In the genomic region with DNA sequence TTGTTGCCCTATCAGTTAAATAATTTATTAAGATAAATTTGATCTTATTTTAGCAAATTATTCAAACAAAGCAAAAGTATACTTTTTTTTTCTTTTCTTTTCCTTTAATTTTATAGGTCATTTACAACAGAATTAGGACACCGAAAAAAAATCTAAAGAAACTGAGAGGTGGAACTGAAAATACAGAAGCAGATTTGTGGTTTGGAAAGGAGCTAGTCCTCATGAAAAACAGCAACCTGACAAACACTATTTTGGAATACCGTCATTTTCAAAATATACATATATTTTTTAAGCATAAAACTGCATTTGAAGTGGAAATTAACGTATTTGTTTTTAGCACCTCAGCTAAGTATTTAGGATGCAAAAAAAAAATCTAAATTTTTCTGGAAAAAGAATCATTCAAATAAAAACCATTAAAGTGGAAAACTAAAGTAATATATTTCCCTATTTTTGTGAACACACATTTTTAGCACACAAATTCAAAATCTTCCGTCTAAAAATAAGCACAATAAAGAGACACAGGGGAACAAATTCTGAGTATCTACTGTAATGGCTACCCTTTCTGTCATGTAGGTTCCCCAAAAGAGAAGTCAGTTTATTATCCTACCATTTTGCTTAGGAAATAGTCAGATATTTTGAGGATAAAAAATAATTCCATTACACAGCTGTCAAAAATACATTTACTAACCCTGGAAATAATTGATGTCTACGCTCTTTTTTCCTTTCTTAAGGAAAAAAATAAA, we compare ENCODE assay signal across 11 cellular contexts. TPM values are rescaled to one million over a fixed set of nuclear protein-coding genes. Genes with fewer than 3 reads are reported as not detected.
DNase-seq lines count a peak whose midpoint lies in the region; ATAC-seq and TF ChIP-seq lines count a peak whose summit lies in the region.
"Had no signal": no experiment of that assay in that cellular context is flagged by ENCODE, and none has a peak within 500 bp of the region (broad histone marks: within the 10 kb centered on the region; RNA-seq: fewer than 3 reads in every experiment).

No MANE protein-coding gene starts in this region.

- H3K27ac ChIP-seq in cardiac muscle cell (no peak overlapping the region), right atrium auricular region (no peak overlapping the region), PC-3 (ENCODE audit: low read length) (no peak overlapping the region), esophagus muscularis mucosa (replicated peaks in 1 of 4) (no peak overlapping the region), aorta (ENCODE audit: low read depth in 1 of 2, low read length in 2 of 2) (no peak overlapping the region)
- H3K27ac ChIP-seq: SJSA1 had no signal

- no peaks in the 10 kb centered on the region for H3K9me2 ChIP-seq in PC-3 (replicated peaks; ENCODE audit: low read length)

- H3K79me2 ChIP-seq in PC-3 (ENCODE audit: low read length) = peaks cover 40% of the 10 kb centered on the region

- no peak for TF ChIP-seq POLR2A in esophagus muscularis mucosa (IDR thresholded peaks at IDR 0.05; ENCODE audit: low read depth)

- 64% methylated on average over 5 of the region's 5 CpGs for WGBS in esophagus muscularis mucosa
- WGBS in aorta, 2 donors = 65 to 67% methylated on average over 5 of the region's 5 CpGs

- H3K27me3 ChIP-seq in cardiac muscle cell (no peaks in the 10 kb centered on the region), right atrium auricular region (no peaks in the 10 kb centered on the region), PC-3 (ENCODE audit: low read length) (no peaks in the 10 kb centered on the region), esophagus muscularis mucosa (no peaks in the 10 kb centered on the region), aorta (ENCODE audit: control insufficient read depth in 1 of 2, insufficient read depth in 2 of 2, low read length in 1 of 2) (no peaks in the 10 kb centered on the region)
- H3K27me3 ChIP-seq: SJSA1 had no signal

- no peak for TF ChIP-seq EP300 in esophagus muscularis mucosa (IDR thresholded peaks at IDR 0.05)

- H3K9ac ChIP-seq in PC-3 (ENCODE audit: low read length) = no peak overlapping the region

- BruUV-seq in PC-3 (replicated peaks; lab: Mats Ljungman, UMichigan) = no TSS peak

- H3F3A ChIP-seq in PC-3 (ENCODE audit: low read length, unreplicated experiment) = no peaks in the 10 kb centered on the region

- H3K9me3 ChIP-seq in cardiac muscle cell (ENCODE audit: low read depth) = no peaks in the 10 kb centered on the region
- H3K9me3 ChIP-seq in right atrium auricular region = no peaks in the 10 kb centered on the region
- no peaks in the 10 kb centered on the region for H3K9me3 ChIP-seq in PC-3 (ENCODE audit: low read length)
- H3K9me3 ChIP-seq in esophagus muscularis mucosa = no peaks in the 10 kb centered on the region
- H3K9me3 ChIP-seq in aorta (ENCODE audit: control insufficient read depth, low read length) = no peaks in the 10 kb centered on the region
- H3K9me3 ChIP-seq: SJSA1 had no signal

- no peak overlapping the region for H2AFZ ChIP-seq in PC-3 (ENCODE audit: low read length)

- H3K4me1 ChIP-seq in cardiac muscle cell (ENCODE audit: low read depth) (peaks cover 21% of the 10 kb centered on the region), right atrium auricular region (peaks cover 0 to 12% of the 10 kb centered on the region in 2 donors), PC-3 (ENCODE audit: insufficient read depth, low read length) (peaks cover 15% of the 10 kb centered on the region), esophagus muscularis mucosa (peaks cover 5 to 34% (median 23%) of the 10 kb centered on the region in 4 donors), aorta (ENCODE audit: control insufficient read depth in 1 of 2, insufficient read depth in 2 of 2, low read length in 2 of 2) (peaks cover 0 to 2% of the 10 kb centered on the region in 2 donors)
- H3K4me1 ChIP-seq: SJSA1 had no signal

- H3K36me3 ChIP-seq in cardiac muscle cell (peaks cover 2% of the 10 kb centered on the region), right atrium auricular region (no peaks in the 10 kb centered on the region), PC-3 (ENCODE audit: low read depth, low read length) (no peaks in the 10 kb centered on the region), esophagus muscularis mucosa (peaks cover 0 to 9% (median 3%) of the 10 kb centered on the region in 4 donors), aorta (ENCODE audit: control insufficient read depth in 1 of 2, insufficient read depth in 2 of 2, low read length in 1 of 2) (peaks cover 0 to 6% of the 10 kb centered on the region in 2 donors)

- no peak for DNase-seq in cardiac muscle cell (ENCODE audit: low read depth in 1 of 2, low spot score in 1 of 2)
- no peak for DNase-seq in right atrium auricular region (ENCODE audit: low spot score)
- no peak for DNase-seq in PC-3
- no peak for DNase-seq in esophagus muscularis mucosa (ENCODE audit: extremely low spot score)
- DNase-seq in superior temporal gyrus (ENCODE audit: extremely low spot score) = peak; percentile 56
- DNase-seq in ACHN = no peak
- DNase-seq in hepatic stellate cell (ENCODE audit: low spot score) = no peak
- no peak for DNase-seq in aorta
- DNase-seq: NCI-H1417 treated with DMSO at 0.1 percent for 48 hours, right cardiac atrium had no signal

- no peaks in the 10 kb centered on the region for H4K20me1 ChIP-seq in PC-3 (ENCODE audit: low read length)

- intact Hi-C loops in PC-3 (cut with micrococcal nuclease) (no loop called here), esophagus muscularis mucosa (cut with DNase I) (loop anchor here (5.0 to 10.0 kb wide), 3 partner anchors 100 to 198 kb away; a partner anchor contains a TSS), aorta (cut with DNase I) (loop anchor here (5.0 to 10.0 kb wide), 2 partner anchors 52 to 135 kb away; no protein-coding TSS in a partner anchor)

- H3K4me3 ChIP-seq in cardiac muscle cell = peak overlapping the region; percentile 94
- no peak overlapping the region for H3K4me3 ChIP-seq in right atrium auricular region
- H3K4me3 ChIP-seq in PC-3 (ENCODE audit: low read length) = peak overlapping the region; percentile 34; the same call in 1 of the 2 replicates
- H3K4me3 ChIP-seq in esophagus muscularis mucosa = peak overlapping the region; percentile 67 to 94 (median 88)
- no peak overlapping the region for H3K4me3 ChIP-seq in aorta (ENCODE audit: low read length in 2 of 2)

- in situ Hi-C loops in ACHN (cut with HindIII; ENCODE audit: low pct_ligation_motif_present, low pct_unique_long_range_greater_than_20kb, low sequenced_read_pairs) = no loop called here

- TF ChIP-seq CTCF in cardiac muscle cell (IDR thresholded peaks at IDR 0.05; ENCODE audit: low read depth, low read length) = no peak
- TF ChIP-seq CTCF in right atrium auricular region (IDR thresholded peaks at IDR 0.05) = no peak
- TF ChIP-seq CTCF in PC-3 (conservative IDR thresholded peaks at IDR 0.05; ENCODE audit: low read depth, low read length) = no peak
- TF ChIP-seq CTCF in esophagus muscularis mucosa (IDR thresholded peaks at IDR 0.05) = no peak

- peak overlapping the region; percentile 91 for H3K4me2 ChIP-seq in PC-3 (ENCODE audit: low read length)

- CTCF ChIA-PET in PC-3 (lab: Charles Lee) = no interaction called here

- POLR2A ChIA-PET in PC-3 (lab: Charles Lee; ENCODE audit: unreplicated experiment) = interaction anchor here (0.6 kb wide), 1 partner anchor 16 kb away, joined by 4 read pairs; no protein-coding TSS in a partner anchor

- ATAC-seq in PC-3 = no peak
- ATAC-seq in aorta (ENCODE audit: low FRiP score) = no peak
- ATAC-seq: right cardiac atrium had no signal

RNA-seq across cellular contexts. Expression of a gene that starts 2.7 kb away (rescaled TPM):
- total RNA-seq in cardiac muscle cell = 22.1 and 64.1 TPM in 2 replicates
- 40.6 and 45.1 TPM in 2 replicates for polyA plus RNA-seq in cardiac muscle cell
- 10 to 100 TPM; 21.5 to 26.4 TPM for total RNA-seq in right atrium auricular region
- total RNA-seq in PC-3 (2014; rRNA removed) = 21.6 and 28.7 TPM in 2 replicates
- 10 to 100 TPM; 29.7 to 58.6 (median 38.5) TPM for total RNA-seq in esophagus muscularis mucosa
- total RNA-seq in aorta = 10 to 100 TPM; 78.0 to 92.4 TPM
- 10 to 100 TPM; 17.4 to 17.5 TPM for polyA plus RNA-seq in aorta

Comparison
In these comparisons a context has a peak if more than half of its experiments do, and no peak if none do; other contexts are left out.
1. H3K4me3 ChIP-seq: peak in cardiac muscle cell (single experiment), PC-3 (single experiment) and esophagus muscularis mucosa (4 of 4); none in right atrium auricular region (0 of 2) and aorta (0 of 2).